11 cellular contexts compared by ENCODE assay signal in genomic region chr21:46424621-46425020, GRCh38. TPM values are rescaled to one million over a fixed set of nuclear protein-coding genes. Genes with fewer than 3 reads are reported as not detected.
DNase-seq lines count a peak whose midpoint lies in the region; ATAC-seq and TF ChIP-seq lines count a peak whose summit lies in the region.
"Had no signal": no experiment of that assay in that cellular context is flagged by ENCODE, and none has a peak within 500 bp of the region (broad histone marks: within the 10 kb centered on the region; RNA-seq: fewer than 3 reads in every experiment).

No MANE protein-coding gene starts in this region.

- H3K27me3 ChIP-seq in left ventricle myocardium inferior (ENCODE audit: low read depth), result no peaks in the 10 kb centered on the region
- H3K27me3 ChIP-seq in thymus (ENCODE audit: control insufficient read depth, insufficient read depth), result no peaks in the 10 kb centered on the region

- H3K4me1 ChIP-seq in left ventricle myocardium inferior (no peaks in the 10 kb centered on the region), thymus (ENCODE audit: control insufficient read depth, insufficient read depth, low read length) (peaks cover 2% of the 10 kb centered on the region)

- peaks cover 84% of the 10 kb centered on the region for H3K36me3 ChIP-seq in left ventricle myocardium inferior
- peaks cover 66% of the 10 kb centered on the region for H3K36me3 ChIP-seq in thymus (ENCODE audit: control insufficient read depth, insufficient read depth)

- H3K4me3 ChIP-seq in left ventricle myocardium inferior (no peak overlapping the region), thymus (ENCODE audit: low read length) (no peak overlapping the region)

- CTCF ChIA-PET in activated CD8-positive, alpha-beta T cell treated with anti-CD3 and anti-CD28 coated beads for 36 hours (lab: Charles Lee), result interaction anchor here (1.3 kb wide), 1 partner anchor 33 kb away, joined by 3 read pairs; no protein-coding TSS in a partner anchor

- H3K27ac ChIP-seq in left ventricle myocardium inferior (replicated peaks), result no peak overlapping the region
- H3K27ac ChIP-seq in thymus (ENCODE audit: low read depth), result peak overlapping the region; percentile 78

- H3K27me3 Mint-ChIP-seq in activated CD8-positive, alpha-beta T cell treated with anti-CD3 and anti-CD28 coated beads for 36 hours, result no peaks in the 10 kb centered on the region
- peaks cover 15 to 32% (median 28%) of the 10 kb centered on the region in 3 donors for H3K27me3 Mint-ChIP-seq in immature natural killer cell (ENCODE audit: low read depth in 3 of 3)

- intact Hi-C loops in Right ventricle myocardium superior (cut with DNase I), result no loop called here
- intact Hi-C loops in left ventricle myocardium inferior (cut with micrococcal nuclease), result no loop called here
- intact Hi-C loops in activated CD8-positive, alpha-beta T cell treated with anti-CD3 and anti-CD28 coated beads for 36 hours (cut with micrococcal nuclease), result no loop called here
- intact Hi-C loops in head of caudate nucleus (cut with DNase I), result no loop called here

- peaks cover 22% of the 10 kb centered on the region for H3K4me1 Mint-ChIP-seq in activated CD8-positive, alpha-beta T cell treated with anti-CD3 and anti-CD28 coated beads for 36 hours (ENCODE audit: low read depth)
- peaks cover 24 to 33% of the 10 kb centered on the region in 2 donors for H3K4me1 Mint-ChIP-seq in immature natural killer cell

- no peaks in the 10 kb centered on the region for H3K9me3 ChIP-seq in left ventricle myocardium inferior (replicated peaks)
- H3K9me3 ChIP-seq in thymus (ENCODE audit: control insufficient read depth), result no peaks in the 10 kb centered on the region

- ATAC-seq in Right ventricle myocardium superior (ENCODE audit: poor library complexity), result no peak
- ATAC-seq in activated CD8-positive, alpha-beta T cell treated with anti-CD3 and anti-CD28 coated beads for 36 hours, result peak; percentile 31
- no peak for ATAC-seq in HG03095 (IDR thresholded peaks at IDR 0.05; ENCODE audit: unreplicated experiment)
- ATAC-seq: sciatic nerve had no signal

- POLR2A ChIA-PET in activated CD8-positive, alpha-beta T cell treated with anti-CD3 and anti-CD28 coated beads for 36 hours (lab: Charles Lee), result interaction anchor here (0.6 to 1.9 kb wide), 6 partner anchors 13 to 108 kb away, joined by 3 to 12 read pairs (median 3); partner anchors contain the start of gene DIP2A

- peak overlapping the region; percentile 96 for H3K27ac Mint-ChIP-seq in activated CD8-positive, alpha-beta T cell treated with anti-CD3 and anti-CD28 coated beads for 36 hours
- H3K27ac Mint-ChIP-seq in immature natural killer cell, result peak overlapping the region; percentile 98 to 100 (median 100)

- TF ChIP-seq CTCF in left ventricle myocardium inferior (IDR thresholded peaks at IDR 0.05; ENCODE audit: borderline replicate concordance), result no peak
- TF ChIP-seq CTCF in activated CD8-positive, alpha-beta T cell treated with anti-CD3 and anti-CD28 coated beads for 36 hours (IDR thresholded peaks at IDR 0.05), result no peak

- DNase-seq in Right ventricle myocardium superior (peak; percentile 37), left ventricle myocardium inferior (no peak), immature natural killer cell (peak; percentile 84 to 91 (median 87)), head of caudate nucleus (no peak), NCI-H82 treated with DMSO at 0.1 percent for 48 hours (lab: John Stamatoyannopoulos, UW; ENCODE audit: unreplicated experiment) (no peak)
- DNase-seq in activated CD8-positive, alpha-beta T cell treated with anti-CD3 and anti-CD28 coated beads for 36 hours, result peak; percentile 54
- DNase-seq: activated CD4-positive, CD25-positive, alpha-beta regulatory T cell; stimulated activated CD4-positive, alpha-beta T cell treated with anti-CD3 and anti-CD28 coated beads, Interleukin-2, amount 100 ng/mL, for 48 hours had no signal

- no peaks in the 10 kb centered on the region for H3K9me3 Mint-ChIP-seq in activated CD8-positive, alpha-beta T cell treated with anti-CD3 and anti-CD28 coated beads for 36 hours
- no peaks in the 10 kb centered on the region for H3K9me3 Mint-ChIP-seq in immature natural killer cell

- H3K4me3 Mint-ChIP-seq in activated CD8-positive, alpha-beta T cell treated with anti-CD3 and anti-CD28 coated beads for 36 hours, result peak overlapping the region; percentile 64
- peak overlapping the region; percentile 65 to 93 (median 83) for H3K4me3 Mint-ChIP-seq in immature natural killer cell

- 85% methylated on average over 14 of the region's 14 CpGs for WGBS in thymus

- H3K36me3 Mint-ChIP-seq in activated CD8-positive, alpha-beta T cell treated with anti-CD3 and anti-CD28 coated beads for 36 hours (ENCODE audit: low read depth), result peaks cover 7% of the 10 kb centered on the region
- peaks cover 5 to 14% (median 11%) of the 10 kb centered on the region in 3 donors for H3K36me3 Mint-ChIP-seq in immature natural killer cell

RNA-seq across cellular contexts. Expression of gene DIP2A, which starts 34.1 kb away (rescaled TPM):
- total RNA-seq in Right ventricle myocardium superior (21.6 TPM), left ventricle myocardium inferior (25.9 TPM)
- total RNA-seq in activated CD8-positive, alpha-beta T cell treated with anti-CD3 and anti-CD28 coated beads for 36 hours, result 10 to 100 TPM; 30.9 to 34.1 TPM
- polyA plus RNA-seq in immature natural killer cell (10 to 100 TPM; 23.1 to 64.8 (median 26.9) TPM), thymus (53.1 TPM)

Comparison
In these comparisons a context has a peak if more than half of its experiments do, and no peak if none do; other contexts are left out.
1. DNase-seq: peak in Right ventricle myocardium superior (single experiment), activated CD8-positive, alpha-beta T cell treated with anti-CD3 and anti-CD28 coated beads for 36 hours (single experiment) and immature natural killer cell (3 of 3); none in left ventricle myocardium inferior (single experiment), head of caudate nucleus (0 of 42) and NCI-H82 treated with DMSO at 0.1 percent for 48 hours (single experiment).